7 cellular contexts compared by ENCODE assay signal in genomic region chr15:40928975-40929729, GRCh38. TPM values are rescaled to one million over a fixed set of nuclear protein-coding genes. Genes with fewer than 3 reads are reported as not detected.
DNase-seq lines count a peak whose midpoint lies in the region; TF ChIP-seq lines count a peak whose summit lies in the region.

DLL4 (plus strand) TSS chr15:40929340; CDS start chr15:40929669, 329 bp downstream.

- H3K4ac ChIP-seq in mesendoderm (ENCODE audit: low read depth, low read length) = no peak within 1 kb of the TSS

- no peak within 1 kb of the TSS for H4K5ac ChIP-seq in mesendoderm (ENCODE audit: low read length)

- H3K4me3 ChIP-seq in ectodermal cell (ENCODE audit: insufficient read depth, low read depth, low read length) (peak within 1 kb of the TSS; percentile 29), mesendoderm (ENCODE audit: low read length) (peak within 1 kb of the TSS; percentile 14), tibial nerve (peak within 1 kb of the TSS; percentile 22 to 56 (median 34))

- no peak within 1 kb of the TSS for H4K8ac ChIP-seq in mesendoderm (ENCODE audit: low read depth, low read length)

- no peak within 1 kb of the TSS for H2BK120ac ChIP-seq in mesendoderm (ENCODE audit: low read depth, low read length)

- H3K9me3 ChIP-seq in ectodermal cell (ENCODE audit: control insufficient read depth, low read length) (no peaks in the 10 kb centered on the region), tibial nerve (no peaks in the 10 kb centered on the region)

- H2BK5ac ChIP-seq in mesendoderm (ENCODE audit: low read length) = no peak within 1 kb of the TSS

- H3K79me1 ChIP-seq in mesendoderm (ENCODE audit: low read length) = no peaks in the 10 kb centered on the region

- no peaks in the 10 kb centered on the region for H3K36me3 Mint-ChIP-seq in T-helper 2 cell treated with Interferon-gamma antibody and Interleukin-4, amounts not matched to agents 5 μg/mL and 100 μg/mL, for 36 hours (ENCODE audit: low read depth)

- H3K27me3 ChIP-seq in ectodermal cell (ENCODE audit: control insufficient read depth, insufficient read depth, low read length, poor library complexity, severe bottlenecking) (peaks cover 97% of the 10 kb centered on the region), mesendoderm (ENCODE audit: insufficient read depth, low read length, poor library complexity) (peaks cover 57% of the 10 kb centered on the region), tibial nerve (peaks cover 0 to 81% of the 10 kb centered on the region in 2 donors)

- no peak within 1 kb of the TSS for H3K18ac ChIP-seq in mesendoderm (ENCODE audit: low read length)

- peak within 1 kb of the TSS; percentile 50 for H3K27ac Mint-ChIP-seq in T-helper 2 cell treated with Interferon-gamma antibody and Interleukin-4, amounts not matched to agents 5 μg/mL and 100 μg/mL, for 36 hours

- H3K23ac ChIP-seq in mesendoderm (ENCODE audit: low read length) = no peak within 1 kb of the TSS

- H3K4me1 Mint-ChIP-seq in T-helper 2 cell treated with Interferon-gamma antibody and Interleukin-4, amounts not matched to agents 5 μg/mL and 100 μg/mL, for 36 hours (ENCODE audit: low read depth) = peaks cover 30% of the 10 kb centered on the region

- H3K9ac ChIP-seq in mesendoderm (ENCODE audit: low read length) = peak within 1 kb of the TSS; percentile 14

- WGBS in ectodermal cell, 2 experiments = 1% methylated on average over 72 of the region's 72 CpGs
- WGBS in mesendoderm (ENCODE audit: extremely low coverage, insufficient coverage, low lambda C conversion rate) = no CpG with 5 or more reads among the region's 72 CpGs
- WGBS in tibial nerve, 2 donors = 1 to 2% methylated on average over 46 to 54 of the region's 72 CpGs

- peak; percentile 85 for DNase-seq in GM13977 (ENCODE audit: low spot score)
- peak; percentile 78 for DNase-seq in NCI-H1436 (lab: John Stamatoyannopoulos, UW)
- peak; percentile 38 for DNase-seq in T-helper 2 cell treated with Interferon-gamma antibody and Interleukin-4, amounts not matched to agents 5 μg/mL and 100 μg/mL, for 36 hours (ENCODE audit: low spot score)
- DNase-seq in mesendoderm = peak; percentile 86
- DNase-seq in tibial nerve (ENCODE audit: low spot score in 2 of 2) = peak in 1 of 2 donors; percentile 12
- no peak for DNase-seq in pons (ENCODE audit: low spot score)

- no peak within 1 kb of the TSS for H3K27ac ChIP-seq in ectodermal cell (ENCODE audit: insufficient read depth, low read depth, low read length, poor library complexity, severe bottlenecking)
- H3K27ac ChIP-seq in mesendoderm (ENCODE audit: low read depth, low read length) = no peak within 1 kb of the TSS
- H3K27ac ChIP-seq in tibial nerve = peak within 1 kb of the TSS in 1 of 4 donors; percentile 34

- in situ Hi-C loops in GM13977 (cut with MboI; ENCODE audit: low pct_unique_long_range_greater_than_20kb, low sequenced_read_pairs, unreplicated experiment) = no loop called here

- H3K56ac ChIP-seq in mesendoderm (ENCODE audit: low read length) = no peak within 1 kb of the TSS

- H3K27me3 Mint-ChIP-seq in T-helper 2 cell treated with Interferon-gamma antibody and Interleukin-4, amounts not matched to agents 5 μg/mL and 100 μg/mL, for 36 hours (ENCODE audit: low read depth) = peaks cover 74% of the 10 kb centered on the region

- peak within 1 kb of the TSS; percentile 79 for H3K4me3 Mint-ChIP-seq in T-helper 2 cell treated with Interferon-gamma antibody and Interleukin-4, amounts not matched to agents 5 μg/mL and 100 μg/mL, for 36 hours

- no peaks in the 10 kb centered on the region for H3K36me3 ChIP-seq in ectodermal cell (ENCODE audit: control insufficient read depth, insufficient read depth, low read length)
- no peaks in the 10 kb centered on the region for H3K36me3 ChIP-seq in mesendoderm (ENCODE audit: control insufficient read depth, insufficient read depth, low read length)
- H3K36me3 ChIP-seq in tibial nerve = no peaks in the 10 kb centered on the region

- no peak for TF ChIP-seq POLR2A in tibial nerve (IDR thresholded peaks at IDR 0.05)

- peak in 1 of 2 donors; percentile 49 for TF ChIP-seq EP300 in tibial nerve (IDR thresholded peaks at IDR 0.05)

- H2AK5ac ChIP-seq in mesendoderm (ENCODE audit: low read length) = no peak within 1 kb of the TSS

- no peaks in the 10 kb centered on the region for H3K9me3 Mint-ChIP-seq in T-helper 2 cell treated with Interferon-gamma antibody and Interleukin-4, amounts not matched to agents 5 μg/mL and 100 μg/mL, for 36 hours

- H2BK15ac ChIP-seq in mesendoderm (replicated peaks; ENCODE audit: low read depth) = no peak within 1 kb of the TSS

- no peaks in the 10 kb centered on the region for H3K79me2 ChIP-seq in mesendoderm (ENCODE audit: control insufficient read depth, insufficient read depth, low read length)

- peak within 1 kb of the TSS; percentile 65 for H3K4me2 ChIP-seq in mesendoderm (ENCODE audit: low read length)

- H3K4me1 ChIP-seq in ectodermal cell (ENCODE audit: control insufficient read depth, insufficient read depth, low read length) (peaks cover 54% of the 10 kb centered on the region), mesendoderm (ENCODE audit: control insufficient read depth, low read depth, low read length) (peaks cover 2% of the 10 kb centered on the region), tibial nerve (peaks cover 0 to 62% (median 48%) of the 10 kb centered on the region in 4 donors)

- no peak for TF ChIP-seq CTCF in GM13977 (IDR thresholded peaks at IDR 0.05; ENCODE audit: extremely low read depth, insufficient read depth, missing control alignments)
- peak in 1 of 5 experiments; percentile 7 for TF ChIP-seq CTCF in tibial nerve (IDR thresholded peaks at IDR 0.05)

RNA-seq across cellular contexts. Expression of gene DLL4, which starts in this region (rescaled TPM):
- 0.63 TPM for polyA plus RNA-seq in ectodermal cell (2013, experiment 1 of 4)
- 0.25 TPM for polyA plus RNA-seq in ectodermal cell (2013, experiment 2 of 4)
- polyA plus RNA-seq in ectodermal cell (2013, experiment 3 of 4) = 0.69 TPM
- 0.45 TPM for polyA plus RNA-seq in ectodermal cell (2013, experiment 4 of 4)
- 0.01 TPM for polyA plus RNA-seq in mesendoderm (2013, experiment 1 of 2)
- polyA plus RNA-seq in mesendoderm (2013, experiment 2 of 2) = not detected
- 10 to 100 TPM in 1 of 4 donors, 1 to 10 TPM in 3; 4.2 to 11.2 (median 7.1) TPM for total RNA-seq in tibial nerve
